Comparison of ENCODE assay signal across 23 cellular contexts in the genomic region with DNA sequence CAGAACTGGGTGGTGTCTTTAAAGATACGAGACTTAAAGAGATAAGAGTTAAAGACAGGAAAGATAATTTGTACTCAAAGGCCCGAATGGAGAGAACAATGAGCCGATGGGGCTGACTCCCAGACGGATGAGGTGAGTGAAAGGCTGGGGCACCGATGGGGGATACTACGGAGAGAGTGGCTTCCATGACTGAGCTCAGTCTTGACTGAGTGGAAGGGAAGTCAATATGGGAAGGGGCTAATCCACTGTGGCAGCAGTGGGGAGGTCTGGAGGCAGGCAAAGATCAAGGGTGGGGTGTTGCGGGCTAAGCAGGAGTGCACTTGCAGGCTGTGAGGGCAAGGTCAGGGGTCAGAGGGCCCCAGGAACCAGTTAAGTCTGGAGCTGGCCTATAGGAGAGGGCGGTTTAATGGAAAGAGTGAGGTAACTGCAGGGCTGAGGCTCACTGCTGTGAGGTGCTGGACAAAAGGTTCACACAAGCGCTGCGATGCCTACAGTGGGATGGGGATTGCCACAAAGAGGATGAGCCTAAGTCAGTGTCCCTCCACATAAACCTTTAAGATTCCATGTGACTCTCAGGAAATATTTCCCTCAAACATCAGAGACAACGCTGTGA. TPM values are rescaled to one million over a fixed set of nuclear protein-coding genes. Genes with fewer than 3 reads are reported as not detected.
"Had no signal": no experiment of that assay in that cellular context is flagged by ENCODE, and none has a peak within 500 bp of the region (broad histone marks: within the 10 kb centered on the region; RNA-seq: fewer than 3 reads in every experiment).

No MANE protein-coding gene starts in this region.

- DNase-seq: cerebellar nuclear complex; colonic mucosa; dermis blood vessel endothelial cell; erythroblast; foreskin keratinocyte; head of caudate nucleus; left colon; left ventricle myocardium superior; naive thymus-derived CD4-positive, alpha-beta T cell; nephron progenitor cell; nucleus accumbens; ovary; right cardiac atrium; small intestine; stimulated activated CD4-positive, alpha-beta T cell treated with anti-CD3 and anti-CD28 coated beads, Interleukin-12 subunit alpha, Interleukin-12 subunit beta, amount 100 ng/mL, for 4 hours; substantia nigra; transverse colon had no signal

- H3K27ac Mint-ChIP-seq: naive thymus-derived CD4-positive, alpha-beta T cell; nephron progenitor cell; stimulated activated naive CD8-positive, alpha-beta T cell treated with anti-CD3 and anti-CD28 coated beads, Interleukin-15, Interleukin-2, amounts not matched to agents 100 ng/mL and 50 ng/mL, for 24 hours had no signal

- H3K79me2 ChIP-seq: hepatocyte had no signal

- H3K9me3 Mint-ChIP-seq: naive thymus-derived CD4-positive, alpha-beta T cell; nephron progenitor cell; stimulated activated naive CD8-positive, alpha-beta T cell treated with anti-CD3 and anti-CD28 coated beads, Interleukin-15, Interleukin-2, amounts not matched to agents 100 ng/mL and 50 ng/mL, for 24 hours had no signal

- H3K9me3 ChIP-seq: colonic mucosa, ovary, thoracic aorta, transverse colon had no signal

- H3K4me3 Mint-ChIP-seq: naive thymus-derived CD4-positive, alpha-beta T cell; nephron progenitor cell; stimulated activated naive CD8-positive, alpha-beta T cell treated with anti-CD3 and anti-CD28 coated beads, Interleukin-15, Interleukin-2, amounts not matched to agents 100 ng/mL and 50 ng/mL, for 24 hours had no signal

- H3K27ac ChIP-seq: colonic mucosa, foreskin keratinocyte, hepatocyte, ovary, thoracic aorta, transverse colon had no signal

- H3K4me2 ChIP-seq: hepatocyte had no signal

- H3K4me1 ChIP-seq: colonic mucosa, foreskin keratinocyte, transverse colon had no signal

- H3K27me3 ChIP-seq: colonic mucosa, foreskin keratinocyte, hepatocyte, ovary, transverse colon had no signal

- H3K36me3 Mint-ChIP-seq: naive thymus-derived CD4-positive, alpha-beta T cell had no signal

- H3K36me3 ChIP-seq: colonic mucosa, ovary, thoracic aorta, transverse colon had no signal

- H3K4me1 Mint-ChIP-seq: naive thymus-derived CD4-positive, alpha-beta T cell had no signal

- ATAC-seq: foreskin keratinocyte; left colon; left ventricle myocardium superior; naive thymus-derived CD4-positive, alpha-beta T cell; right cardiac atrium had no signal

- H3K4me3 ChIP-seq: colonic mucosa, hepatocyte, lung, ovary, thoracic aorta, transverse colon had no signal

- H2AFZ ChIP-seq: hepatocyte had no signal

RNA-seq across cellular contexts. Expression of gene FAXC, which starts 42.1 kb away (rescaled TPM):
- total RNA-seq: left ventricle myocardium superior; mesenteric fat pad; mononuclear cell; naive thymus-derived CD4-positive, alpha-beta T cell had no signal
- polyA plus RNA-seq: naive thymus-derived CD4-positive, alpha-beta T cell had no signal
